1 cellular context compared by ENCODE assay signal in the genomic region with DNA sequence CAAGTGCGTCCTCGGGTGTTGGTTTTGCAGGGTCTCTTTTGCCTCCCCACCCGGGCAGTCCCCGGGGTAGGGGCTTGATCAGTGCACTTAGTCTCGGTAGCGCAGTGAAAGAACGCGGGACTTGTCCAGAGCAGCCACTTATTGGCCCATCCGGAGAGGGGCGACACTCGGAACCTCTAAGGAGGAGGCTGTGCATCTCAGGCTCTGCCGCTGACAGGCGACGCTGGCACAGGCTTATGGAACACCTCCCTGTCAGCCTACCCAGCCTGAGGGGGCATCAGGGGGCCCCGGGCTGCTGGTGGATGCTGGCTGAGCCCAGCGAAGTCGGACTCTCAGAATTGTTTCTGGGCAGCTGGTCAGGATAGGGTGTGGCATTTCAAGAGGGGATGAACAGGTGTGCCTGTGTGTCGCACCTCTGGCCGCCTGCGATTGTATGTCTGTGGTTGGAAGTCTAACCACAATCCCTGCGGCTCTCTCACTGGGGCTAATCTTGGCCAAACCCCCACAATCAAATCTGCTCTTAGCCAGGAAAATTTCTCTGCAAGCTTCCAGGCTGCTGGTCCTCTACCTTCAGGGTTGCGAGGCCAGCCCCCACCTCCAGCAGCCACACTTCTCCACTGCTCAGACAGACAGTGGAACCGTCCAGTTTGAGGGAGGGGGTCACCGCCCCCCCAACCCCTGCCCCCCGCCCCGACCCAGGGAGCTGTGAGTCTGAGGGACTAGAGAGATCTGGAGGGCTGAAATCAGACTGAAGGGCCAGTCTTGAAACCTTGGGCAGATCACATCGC.
TF ChIP-seq lines count a peak whose summit lies in the region.

No MANE protein-coding gene starts in this region.

TF ChIP-seq in H1, 55 proteins besides CTCF, POLR2A, EP300 and RAD21:
- peak; percentile 52 for TF ChIP-seq CHD2 (IDR thresholded peaks at IDR 0.05; ENCODE audit: low read length)
- TF ChIP-seq TAF7 (optimal IDR thresholded peaks at IDR 0.05; ENCODE audit: borderline replicate concordance, low read depth, low read length) = no peak
- TF ChIP-seq KDM4A (IDR thresholded peaks at IDR 0.05; ENCODE audit: low read depth, low read length, severe bottlenecking) = peak; percentile 10
- peak; percentile 46 for TF ChIP-seq SAP30 (IDR thresholded peaks at IDR 0.05; ENCODE audit: insufficient read depth, insufficient replicate concordance, low read length)
- peak in 1 of 2 experiments; percentile 50; a peak in 1 of 4 replicates for TF ChIP-seq HDAC2 (IDR thresholded peaks at IDR 0.05; ENCODE audit: borderline replicate concordance in 1 of 2, low read depth in 2 of 2, low read length in 2 of 2)
- no peak for TF ChIP-seq BCL11A (IDR thresholded peaks at IDR 0.05; ENCODE audit: low read depth in 2 of 2, low read length in 2 of 2)
